In the genomic region with DNA sequence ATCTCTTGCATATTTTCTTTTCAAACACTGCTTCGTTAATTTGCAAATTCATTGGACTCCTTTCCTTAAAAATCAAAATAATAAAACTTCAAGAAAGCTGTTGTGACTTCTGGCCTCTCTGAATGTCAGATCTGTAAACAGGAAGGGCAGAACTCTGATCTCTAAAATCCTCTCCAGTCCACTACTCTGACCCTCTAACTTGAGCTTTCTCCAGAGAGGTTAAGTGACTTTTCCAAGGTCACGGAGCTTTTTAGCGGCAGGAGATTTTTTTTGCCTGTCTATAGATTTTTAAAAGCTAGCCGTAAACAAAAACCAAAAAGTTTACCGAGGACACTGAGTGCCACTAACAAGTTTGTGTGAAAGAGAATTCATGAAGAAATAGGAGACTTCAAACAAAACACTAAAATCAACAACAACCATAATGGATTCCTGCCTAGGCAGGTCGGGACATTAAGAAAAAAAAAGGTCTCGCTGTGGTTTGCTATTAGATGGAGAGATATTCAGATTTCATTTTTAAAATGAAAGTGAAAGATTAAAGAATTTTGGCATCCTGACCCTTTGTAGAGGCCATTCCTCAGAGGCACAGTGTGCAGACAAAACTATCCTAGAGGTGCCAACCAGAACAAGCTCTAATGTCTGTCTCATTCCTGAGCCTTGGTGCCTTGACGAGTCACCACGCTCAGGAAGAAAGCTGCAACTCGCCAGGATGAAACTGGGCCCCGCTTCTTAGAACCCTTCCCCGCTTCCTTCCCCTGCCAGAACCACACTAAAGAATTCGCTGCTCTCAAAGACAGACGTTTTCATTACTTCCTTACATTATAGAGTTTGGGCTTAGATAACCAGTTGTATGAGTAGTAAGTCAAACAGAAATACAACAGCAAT, we compare ENCODE assay signal across 8 cellular contexts.
DNase-seq lines count a peak whose midpoint lies in the region; ATAC-seq and TF ChIP-seq lines count a peak whose summit lies in the region.

No MANE protein-coding gene starts in this region.

- WGBS in prostate gland, result 5% methylated on average over 14 of the region's 14 CpGs

- peak overlapping the region; percentile 32 to 94 (median 48) for H3K4me3 ChIP-seq in fibroblast of lung (replicated peaks in 1 of 4; ENCODE audit: control extremely low read depth in 1 of 4, insufficient read depth in 1 of 4, low read depth in 3 of 4, low read length in 4 of 4)
- H3K4me3 ChIP-seq in prostate gland, result peak overlapping the region; percentile 6 to 11

- TF ChIP-seq POLR2A in prostate gland (IDR thresholded peaks at IDR 0.05), result no peak

- no peaks in the 10 kb centered on the region for H3K27me3 ChIP-seq in fibroblast of lung (ENCODE audit: control insufficient read depth, insufficient read depth, low read length)
- no peaks in the 10 kb centered on the region for H3K27me3 ChIP-seq in prostate gland (replicated peaks; ENCODE audit: insufficient read depth)

- DNase-seq in activated CD8-positive, alpha-beta memory T cell treated with anti-CD3 and anti-CD28 coated beads for 24 hours, result peak; percentile 69
- DNase-seq in activated CD8-positive, alpha-beta memory T cell treated with anti-CD3 and anti-CD28 coated beads, Interleukin-2, amount 50 U/mL, for 48 hours, result no peak
- DNase-seq in T-helper 22 cell (ENCODE audit: low read depth) (peak; percentile 12), fibroblast of lung (ENCODE audit: low read depth in 2 of 2) (peak; percentile 63 to 69), prostate gland (ENCODE audit: low spot score) (no peak), HK-2 (ENCODE audit: unreplicated experiment) (no peak), iPS-NIHi11 (ENCODE audit: low spot score) (no peak)

- intact Hi-C loops in prostate gland (cut with DNase I), result loop anchor here (2.0 kb wide), 1 partner anchor 155 kb away; a partner anchor contains a TSS

- H3K79me2 ChIP-seq in fibroblast of lung (ENCODE audit: control insufficient read depth, insufficient read depth, low read length), result peaks cover 2% of the 10 kb centered on the region

- no peaks in the 10 kb centered on the region for H3K9me3 ChIP-seq in fibroblast of lung (ENCODE audit: control insufficient read depth, insufficient read depth, low read depth, low read length)
- H3K9me3 ChIP-seq in prostate gland, result no peaks in the 10 kb centered on the region

- H3K36me3 ChIP-seq in fibroblast of lung (ENCODE audit: control insufficient read depth, insufficient read depth, low read length), result no peaks in the 10 kb centered on the region
- H3K36me3 ChIP-seq in prostate gland, result no peaks in the 10 kb centered on the region

- H4K20me1 ChIP-seq in fibroblast of lung (ENCODE audit: control insufficient read depth, extremely low read depth, insufficient read depth, low read length), result no peaks in the 10 kb centered on the region

- H3K9ac ChIP-seq in fibroblast of lung (ENCODE audit: insufficient read depth, low read length), result peak overlapping the region; percentile 74

- ATAC-seq in HG03520 (IDR thresholded peaks at IDR 0.05; ENCODE audit: unreplicated experiment), result no peak

- no peak overlapping the region for H2AFZ ChIP-seq in fibroblast of lung (ENCODE audit: low read length)

- H3K27ac ChIP-seq in fibroblast of lung (ENCODE audit: insufficient read depth, low read length), result peak overlapping the region; percentile 99
- peak overlapping the region; percentile 85 to 88 for H3K27ac ChIP-seq in prostate gland

- H3K4me2 ChIP-seq in fibroblast of lung (ENCODE audit: extremely low read depth, insufficient read depth, low read length), result peak overlapping the region; percentile 89

- TF ChIP-seq CTCF in fibroblast of lung (conservative IDR thresholded peaks at IDR 0.05 in 1 of 2, IDR thresholded peaks at IDR 0.05 in 1 of 2; ENCODE audit: low read depth in 1 of 2, low read length in 2 of 2) (no peak), prostate gland (IDR thresholded peaks at IDR 0.05) (no peak)

- H3K4me1 ChIP-seq in fibroblast of lung (ENCODE audit: control insufficient read depth, extremely low read depth, insufficient read depth, low read length) (peaks cover 15% of the 10 kb centered on the region), prostate gland (replicated peaks) (peaks cover 20% of the 10 kb centered on the region)

Comparison
In these comparisons a context has a peak if more than half of its experiments do, and no peak if none do; other contexts are left out.
1. DNase-seq: peak in activated CD8-positive, alpha-beta memory T cell treated with anti-CD3 and anti-CD28 coated beads for 24 hours (single experiment), T-helper 22 cell (single experiment) and fibroblast of lung (2 of 2); none in activated CD8-positive, alpha-beta memory T cell treated with anti-CD3 and anti-CD28 coated beads, Interleukin-2, amount 50 U/mL, for 48 hours (single experiment), prostate gland (single experiment), HK-2 (single experiment) and iPS-NIHi11 (single experiment).